ENCODE assay signal across 9 cellular contexts in the genomic region with DNA sequence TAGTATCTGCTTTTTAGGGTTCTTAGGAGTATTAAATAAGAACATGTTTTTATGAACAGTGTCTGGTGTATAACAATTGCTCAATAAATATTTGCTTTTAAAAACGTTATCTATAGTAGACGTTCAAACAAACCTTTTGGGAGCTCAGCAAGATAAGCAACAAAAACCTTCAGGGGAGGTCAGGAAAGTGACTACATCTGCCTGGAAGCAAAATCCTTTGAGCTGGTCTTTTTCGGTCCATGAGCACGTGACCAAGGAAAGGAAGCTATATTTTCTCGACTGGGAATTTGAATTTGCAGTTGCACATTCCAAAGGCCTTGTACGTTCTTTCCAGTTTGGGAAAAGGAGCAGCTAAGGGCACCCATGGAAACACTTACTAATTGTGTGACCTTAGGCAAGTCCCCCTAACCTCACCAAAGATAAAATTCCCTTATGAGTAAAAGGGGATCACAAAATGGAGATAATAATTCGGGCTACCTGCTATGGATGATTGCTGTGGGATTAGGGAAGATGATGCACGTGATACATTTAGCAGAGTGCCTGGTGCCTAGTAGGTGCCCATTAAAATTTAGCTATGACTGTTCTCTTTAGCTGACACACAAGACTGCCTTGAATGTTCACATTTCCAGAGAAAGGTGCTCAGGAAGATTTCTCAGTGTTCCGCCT. TPM values are rescaled to one million over a fixed set of nuclear protein-coding genes. Genes with fewer than 3 reads are reported as not detected.
DNase-seq lines count a peak whose midpoint lies in the region; ATAC-seq and TF ChIP-seq lines count a peak whose summit lies in the region.
"Had no signal": no experiment of that assay in that cellular context is flagged by ENCODE, and none has a peak within 500 bp of the region (broad histone marks: within the 10 kb centered on the region; RNA-seq: fewer than 3 reads in every experiment).

No MANE protein-coding gene starts in this region.

- CTCF ChIA-PET in OCI-LY7 (lab: Charles Lee; ENCODE audit: unreplicated experiment) = interaction anchor here (0.8 to 1.4 kb wide), 5 partner anchors 27 to 43 kb away, joined by 3 to 9 read pairs (median 3); no protein-coding TSS in a partner anchor

- peaks cover 36% of the 10 kb centered on the region; the same call in 1 of the 2 replicates for H3K79me2 ChIP-seq in OCI-LY7 (ENCODE audit: insufficient read depth, low read depth, low read length)

- peak overlapping the region; percentile 93 for H3K4me2 ChIP-seq in OCI-LY7 (ENCODE audit: low read length)

- peaks cover 74% of the 10 kb centered on the region for H3K4me1 ChIP-seq in OCI-LY7 (ENCODE audit: insufficient read depth, low read length, poor library complexity, severe bottlenecking)

- no peak for TF ChIP-seq CTCF in OCI-LY7 (conservative IDR thresholded peaks at IDR 0.05; ENCODE audit: low read length)

- H4K20me1 ChIP-seq in OCI-LY7 (ENCODE audit: insufficient read depth, low read length) = no peaks in the 10 kb centered on the region

- H2AFZ ChIP-seq in OCI-LY7 (ENCODE audit: low read length) = peak overlapping the region; percentile 80; the same call in 1 of the 2 replicates

- H3K4me1 Mint-ChIP-seq in T-helper 2 cell treated with Interferon-gamma antibody and Interleukin-4, amounts not matched to agents 5 μg/mL and 100 μg/mL, for 36 hours (ENCODE audit: low read depth) = peaks cover 62% of the 10 kb centered on the region
- H3K4me1 Mint-ChIP-seq in stimulated activated effector memory CD8-positive, alpha-beta T cell treated with anti-CD3 and anti-CD28 coated beads, Interleukin-12 subunit alpha, Interleukin-12 subunit beta, amount 100 ng/mL, for 72 hours = peaks cover 63% of the 10 kb centered on the region

- ATAC-seq in stimulated activated effector memory CD8-positive, alpha-beta T cell treated with anti-CD3 and anti-CD28 coated beads, Interleukin-12 subunit alpha, Interleukin-12 subunit beta, amount 100 ng/mL, for 72 hours = peak; percentile 25

- H3K36me3 Mint-ChIP-seq in T-helper 2 cell treated with Interferon-gamma antibody and Interleukin-4, amounts not matched to agents 5 μg/mL and 100 μg/mL, for 36 hours (ENCODE audit: low read depth) = peaks cover 27% of the 10 kb centered on the region
- H3K36me3 Mint-ChIP-seq in stimulated activated effector memory CD8-positive, alpha-beta T cell treated with anti-CD3 and anti-CD28 coated beads, Interleukin-12 subunit alpha, Interleukin-12 subunit beta, amount 100 ng/mL, for 72 hours = peaks cover 43% of the 10 kb centered on the region

- BruUV-seq in OCI-LY7 (replicated peaks; lab: Mats Ljungman, UMichigan) = no TSS peak

- H3K9me2 ChIP-seq in OCI-LY7 (ENCODE audit: insufficient read depth, low read length) = no peaks in the 10 kb centered on the region

- H3K9me3 Mint-ChIP-seq in T-helper 2 cell treated with Interferon-gamma antibody and Interleukin-4, amounts not matched to agents 5 μg/mL and 100 μg/mL, for 36 hours = no peaks in the 10 kb centered on the region
- no peaks in the 10 kb centered on the region for H3K9me3 Mint-ChIP-seq in stimulated activated effector memory CD8-positive, alpha-beta T cell treated with anti-CD3 and anti-CD28 coated beads, Interleukin-12 subunit alpha, Interleukin-12 subunit beta, amount 100 ng/mL, for 72 hours

- POLR2A ChIA-PET in OCI-LY7 (lab: Charles Lee) = interaction anchor here (0.8 to 3.2 kb wide), 15 partner anchors 8 to 1454 kb away, joined by 3 to 26 read pairs (median 4); a partner anchor contains a TSS

- H3K27ac ChIP-seq in OCI-LY7 (ENCODE audit: low read depth, low read length, poor library complexity, severe bottlenecking) (peak overlapping the region; percentile 72), epithelial cell of prostate (peak overlapping the region; percentile 43)

- DNase-seq in T-helper 2 cell treated with Interferon-gamma antibody and Interleukin-4, amounts not matched to agents 5 μg/mL and 100 μg/mL, for 36 hours (ENCODE audit: low spot score) = no peak
- DNase-seq in T-helper 2 cell (no peak), OCI-LY7 (ENCODE audit: low spot score) (no peak), epithelial cell of prostate (ENCODE audit: low read depth, low spot score) (no peak), 8988T (no peak), GF-D8 (lab: John Stamatoyannopoulos, UW) (no peak), cerebellar cortex (ENCODE audit: low spot score) (no peak)
- DNase-seq in stimulated activated effector memory CD8-positive, alpha-beta T cell treated with anti-CD3 and anti-CD28 coated beads, Interleukin-12 subunit alpha, Interleukin-12 subunit beta, amount 100 ng/mL, for 72 hours (ENCODE audit: low spot score in 2 of 2) = no peak
- DNase-seq: NCI-H446 treated with DMSO at 0.1 percent for 48 hours had no signal

- intact Hi-C loops in OCI-LY7 (cut with micrococcal nuclease; ENCODE audit: unreplicated experiment) = loop anchor here (1.0 to 5.0 kb wide), 2 partner anchors 28 to 1260 kb away; a partner anchor contains a TSS

- no peaks in the 10 kb centered on the region for H3K36me3 ChIP-seq in OCI-LY7 (ENCODE audit: insufficient read depth, low read length)

- H3K9me3 ChIP-seq in OCI-LY7 (ENCODE audit: low read length) = no peaks in the 10 kb centered on the region

- H3K27ac Mint-ChIP-seq in T-helper 2 cell treated with Interferon-gamma antibody and Interleukin-4, amounts not matched to agents 5 μg/mL and 100 μg/mL, for 36 hours = peak overlapping the region; percentile 99
- peak overlapping the region; percentile 93 for H3K27ac Mint-ChIP-seq in stimulated activated effector memory CD8-positive, alpha-beta T cell treated with anti-CD3 and anti-CD28 coated beads, Interleukin-12 subunit alpha, Interleukin-12 subunit beta, amount 100 ng/mL, for 72 hours

- peak overlapping the region; percentile 100 for H3K4me3 Mint-ChIP-seq in T-helper 2 cell treated with Interferon-gamma antibody and Interleukin-4, amounts not matched to agents 5 μg/mL and 100 μg/mL, for 36 hours
- H3K4me3 Mint-ChIP-seq in stimulated activated effector memory CD8-positive, alpha-beta T cell treated with anti-CD3 and anti-CD28 coated beads, Interleukin-12 subunit alpha, Interleukin-12 subunit beta, amount 100 ng/mL, for 72 hours = peak overlapping the region; percentile 91

- peak overlapping the region; percentile 68 for H3K4me3 ChIP-seq in OCI-LY7 (ENCODE audit: low read depth, low read length, poor library complexity, severe bottlenecking)

- no peaks in the 10 kb centered on the region for H3K27me3 Mint-ChIP-seq in T-helper 2 cell treated with Interferon-gamma antibody and Interleukin-4, amounts not matched to agents 5 μg/mL and 100 μg/mL, for 36 hours (ENCODE audit: low read depth)

RNA-seq across cellular contexts. Expression of a gene that starts 45.4 kb away (rescaled TPM):
- total RNA-seq in OCI-LY7 (2014; rRNA removed; shearing (Covaris generic)) = 420 and 480 TPM in 2 replicates
- total RNA-seq in OCI-LY7 (2022) = 340 and 428 TPM in 2 replicates

RNA-seq across cellular contexts. Expression of a gene that starts 48.1 kb away (rescaled TPM):
- total RNA-seq in OCI-LY7 (2014; rRNA removed; shearing (Covaris generic)) = 32.2 and 59.7 TPM in 2 replicates
- total RNA-seq in OCI-LY7 (2022) = 46.2 and 55.4 TPM in 2 replicates
